Comparison of ENCODE assay signal across 8 cellular contexts in the genomic region with DNA sequence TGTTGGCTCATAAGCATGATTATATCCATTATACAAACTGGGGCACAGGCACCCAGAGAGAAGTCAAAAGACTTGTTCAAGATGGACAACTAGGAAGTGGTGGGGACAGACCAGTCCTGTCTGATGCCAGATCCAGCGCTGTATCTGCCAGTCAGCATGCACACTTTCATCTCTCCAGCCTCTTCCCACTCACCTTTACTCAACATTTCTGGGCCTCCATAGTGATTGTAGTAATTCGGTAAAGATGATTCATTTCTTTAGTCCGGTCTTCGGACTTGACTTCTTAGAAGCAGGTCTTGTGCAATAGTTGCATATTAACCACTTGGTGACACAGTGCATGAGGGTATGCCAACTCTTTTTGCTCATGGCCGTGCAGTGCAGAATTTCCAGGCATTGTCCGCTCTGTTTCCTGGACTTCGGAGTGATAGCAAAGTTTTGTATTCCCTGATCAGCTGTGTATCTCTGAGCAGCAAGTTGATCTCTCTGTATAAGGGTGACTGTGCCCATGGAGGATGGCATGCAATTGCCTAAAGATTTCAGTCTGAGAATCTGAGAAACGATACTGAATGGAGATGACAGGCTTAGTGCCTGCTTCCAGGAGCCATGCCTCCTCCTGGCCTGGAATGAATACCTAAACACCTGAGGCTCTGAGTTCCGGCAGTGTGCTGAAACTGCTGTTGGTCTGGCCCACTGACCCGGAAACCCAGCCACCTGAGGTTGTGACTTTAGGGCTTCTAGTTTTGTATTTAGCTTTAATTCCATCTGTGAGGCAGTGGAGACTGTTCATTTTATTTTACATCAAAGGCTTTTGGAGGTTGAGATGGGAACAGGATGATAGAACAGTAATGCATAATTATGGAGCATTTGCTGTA. TPM values are rescaled to one million over a fixed set of nuclear protein-coding genes. Genes with fewer than 3 reads are reported as not detected.
DNase-seq lines count a peak whose midpoint lies in the region; ATAC-seq and TF ChIP-seq lines count a peak whose summit lies in the region.

No MANE protein-coding gene starts in this region.

- H3K4me3 ChIP-seq in SJSA1, result no peak overlapping the region
- no peak overlapping the region for H3K4me3 ChIP-seq in thoracic aorta

- H3K27ac Mint-ChIP-seq in progenitor cell of endocrine pancreas (no peak overlapping the region), T-cell (no peak overlapping the region)

- H3K9me3 ChIP-seq in SJSA1 (replicated peaks), result no peaks in the 10 kb centered on the region
- H3K9me3 ChIP-seq in thoracic aorta, result no peaks in the 10 kb centered on the region

- peak overlapping the region; percentile 74 for H3K27ac ChIP-seq in SJSA1
- peak overlapping the region; percentile 81 to 85 for H3K27ac ChIP-seq in thoracic aorta

- POLR2A ChIA-PET in T-cell (lab: Charles Lee), result interaction anchor here in 1 of 2 donors (0.5 kb wide), 1 partner anchor 28 kb away, joined by 6 read pairs; no protein-coding TSS in a partner anchor

- H3K4me3 Mint-ChIP-seq in progenitor cell of endocrine pancreas (ENCODE audit: low read depth) (no peak overlapping the region), T-cell (no peak overlapping the region)

- H3K9me3 Mint-ChIP-seq in progenitor cell of endocrine pancreas (ENCODE audit: low read depth), result no peaks in the 10 kb centered on the region
- no peaks in the 10 kb centered on the region for H3K9me3 Mint-ChIP-seq in T-cell

- CTCF ChIA-PET in T-cell (lab: Charles Lee), result no interaction called here

- H3K27me3 Mint-ChIP-seq in progenitor cell of endocrine pancreas (no peaks in the 10 kb centered on the region), T-cell (no peaks in the 10 kb centered on the region)

- H3K4me1 Mint-ChIP-seq in progenitor cell of endocrine pancreas (ENCODE audit: low read depth) (peaks cover 47% of the 10 kb centered on the region), T-cell (peaks cover 82 to 91% (median 86%) of the 10 kb centered on the region in 3 donors)

- DNase-seq in GF-D8 (lab: John Stamatoyannopoulos, UW) (peak; percentile 30), SJSA1 (ENCODE audit: low read depth in 1 of 2, low spot score in 2 of 2) (no peak), fibroblast of the conjunctiva (ENCODE audit: low read depth) (peak; percentile 60), thoracic aorta (ENCODE audit: low spot score) (no peak), progenitor cell of endocrine pancreas (ENCODE audit: low spot score, unreplicated experiment) (no peak), T-cell (no peak), NCI-H510A treated with DMSO at 0.1 percent for 48 hours (lab: John Stamatoyannopoulos, UW) (no peak)

- ATAC-seq in HG02678 (IDR thresholded peaks at IDR 0.05; ENCODE audit: unreplicated experiment) (peak; percentile 26), thoracic aorta (ENCODE audit: insufficient number of reproducible peaks, low FRiP score, low read depth) (no peak), T-cell (replicated peaks in 1 of 4) (no peak)

- H3K27me3 ChIP-seq in SJSA1 (replicated peaks) (no peaks in the 10 kb centered on the region), thoracic aorta (replicated peaks; ENCODE audit: insufficient read depth) (no peaks in the 10 kb centered on the region)

- peaks cover 8% of the 10 kb centered on the region; the same call in 1 of the 2 replicates for H3K36me3 ChIP-seq in SJSA1
- no peaks in the 10 kb centered on the region for H3K36me3 ChIP-seq in thoracic aorta

- H3K36me3 Mint-ChIP-seq in progenitor cell of endocrine pancreas (ENCODE audit: insufficient read depth), result no peaks in the 10 kb centered on the region
- peaks cover 2% of the 10 kb centered on the region for H3K36me3 Mint-ChIP-seq in T-cell

- TF ChIP-seq CTCF in thoracic aorta (IDR thresholded peaks at IDR 0.05), result no peak
- no peak for TF ChIP-seq CTCF in progenitor cell of endocrine pancreas (IDR thresholded peaks at IDR 0.05; ENCODE audit: unreplicated experiment)

- H3K4me1 ChIP-seq in SJSA1 (replicated peaks), result peaks cover 66% of the 10 kb centered on the region
- peaks cover 36 to 75% of the 10 kb centered on the region in 2 donors for H3K4me1 ChIP-seq in thoracic aorta (ENCODE audit: control insufficient read depth in 1 of 2, low read depth in 2 of 2)

RNA-seq across cellular contexts. Expression of a gene that starts 39.0 kb away (rescaled TPM):
- total RNA-seq in SJSA1 (2014; rRNA removed; shearing (Covaris generic)), result 54.6 and 62.5 TPM in 2 replicates
- total RNA-seq in thoracic aorta (100 to 1,000 TPM; 113 to 148 TPM), progenitor cell of endocrine pancreas (92.4 and 95.2 TPM in 2 replicates), T-cell (10 to 100 TPM; 22.2 to 29.7 (median 23.5) TPM)

Comparison
In these comparisons a context has a peak if more than half of its experiments do, and no peak if none do; other contexts are left out.
1. DNase-seq: peak in GF-D8 (single experiment) and fibroblast of the conjunctiva (single experiment); none in SJSA1 (0 of 2), thoracic aorta (single experiment), progenitor cell of endocrine pancreas (single experiment), T-cell (0 of 34) and NCI-H510A treated with DMSO at 0.1 percent for 48 hours (single experiment).